ENCODE assay signal across 25 cellular contexts in genomic region chr13:84999252-84999651, GRCh38.
"Had no signal": no experiment of that assay in that cellular context is flagged by ENCODE, and none has a peak within 500 bp of the region (broad histone marks: within the 10 kb centered on the region; RNA-seq: fewer than 3 reads in every experiment).

No MANE protein-coding gene starts in this region.

- H3K4me1 ChIP-seq: colonic mucosa, esophagus muscularis mucosa, esophagus squamous epithelium, foreskin keratinocyte, gastrocnemius medialis, gastroesophageal sphincter, heart left ventricle, heart right ventricle had no signal

- ATAC-seq: effector memory CD8-positive, alpha-beta T cell; esophagus mucosa; foreskin keratinocyte; gastrocnemius medialis; gastroesophageal sphincter; heart left ventricle; heart right ventricle had no signal

- H3K36me3 ChIP-seq: colonic mucosa, esophagus muscularis mucosa, esophagus squamous epithelium, gastrocnemius medialis, gastroesophageal sphincter, heart left ventricle, heart right ventricle had no signal

- H3K4me3 ChIP-seq: colonic mucosa, coronary artery, dorsolateral prefrontal cortex, esophagus muscularis mucosa, esophagus squamous epithelium, gastrocnemius medialis, gastroesophageal sphincter, heart left ventricle, heart right ventricle had no signal

- H3K4me3 Mint-ChIP-seq: dendritic cell treated with granulocyte-macrophage colony-stimulating factor and Interleukin-4, amounts not matched to agents 40 ng/mL and 50 ng/mL, for 4 days; effector memory CD8-positive, alpha-beta T cell; endodermal cell had no signal

- H3K4me1 Mint-ChIP-seq: endodermal cell had no signal

- H3K27me3 Mint-ChIP-seq: dendritic cell treated with granulocyte-macrophage colony-stimulating factor and Interleukin-4, amounts not matched to agents 40 ng/mL and 50 ng/mL, for 4 days; effector memory CD8-positive, alpha-beta T cell had no signal

- H3K9me3 ChIP-seq: colonic mucosa, esophagus muscularis mucosa, esophagus squamous epithelium, gastrocnemius medialis, gastroesophageal sphincter had no signal

- H3K9me3 Mint-ChIP-seq: endodermal cell had no signal

- H3K27ac Mint-ChIP-seq: dendritic cell treated with granulocyte-macrophage colony-stimulating factor and Interleukin-4, amounts not matched to agents 40 ng/mL and 50 ng/mL, for 4 days; effector memory CD8-positive, alpha-beta T cell; endodermal cell had no signal

- H3K27ac ChIP-seq: colonic mucosa, coronary artery, dorsolateral prefrontal cortex, epithelial cell of prostate, esophagus muscularis mucosa, esophagus squamous epithelium, foreskin keratinocyte, gastrocnemius medialis, gastroesophageal sphincter, heart left ventricle, heart right ventricle had no signal

- DNase-seq: colonic mucosa; cortex of kidney; dermis blood vessel endothelial cell; dorsolateral prefrontal cortex; effector CD4-positive, alpha-beta T cell; effector CD8-positive, alpha-beta T cell; effector memory CD4-positive, alpha-beta T cell; effector memory CD8-positive, alpha-beta T cell; endodermal cell; erythroblast; esophagus squamous epithelium; foreskin fibroblast; foreskin keratinocyte; foreskin melanocyte; gastrocnemius medialis; glutamatergic neuron; head of caudate nucleus; heart left ventricle; heart right ventricle had no signal

- H3K27me3 ChIP-seq: colonic mucosa, dorsolateral prefrontal cortex, esophagus muscularis mucosa, esophagus squamous epithelium, foreskin keratinocyte, gastrocnemius medialis, gastroesophageal sphincter, heart left ventricle, heart right ventricle had no signal
